In genomic region chr16:82603784-82604411, GRCh38 we compare ENCODE assay signal across 8 cellular contexts. TPM values are rescaled to one million over a fixed set of nuclear protein-coding genes. Genes with fewer than 3 reads are reported as not detected.
DNase-seq lines count a peak whose midpoint lies in the region; ATAC-seq, FAIRE-seq and TF ChIP-seq lines count a peak whose summit lies in the region.

No MANE protein-coding gene starts in this region.

- peaks cover 8% of the 10 kb centered on the region for H3K27me3 Mint-ChIP-seq in type B pancreatic cell
- peaks cover 0 to 16% (median 7%) of the 10 kb centered on the region in 5 donors for H3K27me3 Mint-ChIP-seq in naive thymus-derived CD4-positive, alpha-beta T cell

- no peaks in the 10 kb centered on the region for H4K20me1 ChIP-seq in HCT116 (ENCODE audit: insufficient read depth)

- H3K9me3 Mint-ChIP-seq in type B pancreatic cell: peaks cover 10% of the 10 kb centered on the region
- H3K9me3 Mint-ChIP-seq in naive thymus-derived CD4-positive, alpha-beta T cell: peaks cover 0 to 18% (median 6%) of the 10 kb centered on the region in 11 donors

- peak; percentile 21; the same call in 1 of the 2 replicates for TF ChIP-seq RAD21 in HCT116 (IDR thresholded peaks at IDR 0.05; ENCODE audit: low read depth)

- H3K4me3 Mint-ChIP-seq in type B pancreatic cell: no peak overlapping the region
- H3K4me3 Mint-ChIP-seq in naive thymus-derived CD4-positive, alpha-beta T cell: no peak overlapping the region

- H3K4me2 ChIP-seq in HCT116 (ENCODE audit: low read length): no peak overlapping the region

- H3K27me3 ChIP-seq in A673 (replicated peaks; ENCODE audit: insufficient read depth, low read depth, low read length, poor library complexity): peaks cover 16% of the 10 kb centered on the region
- H3K27me3 ChIP-seq in HCT116 (ENCODE audit: insufficient read depth, low read length): 0 out of 2 replicates have a peak, but pooled peaks cover 4% of the 10 kb centered on the region
- no peaks in the 10 kb centered on the region for H3K27me3 ChIP-seq in naive thymus-derived CD4-positive, alpha-beta T cell (ENCODE audit: control insufficient read depth in 2 of 2, insufficient read depth in 2 of 2, low read length in 2 of 2)

- H3K36me3 ChIP-seq in A673 (ENCODE audit: insufficient read depth, low read length, poor library complexity, severe bottlenecking): no peaks in the 10 kb centered on the region
- no peaks in the 10 kb centered on the region for H3K36me3 ChIP-seq in HCT116 (ENCODE audit: control insufficient read depth in 1 of 2, insufficient read depth in 2 of 2, low read length in 2 of 2)
- no peaks in the 10 kb centered on the region for H3K36me3 ChIP-seq in kidney (ENCODE audit: control insufficient read depth in 1 of 2, insufficient read depth in 2 of 2, low read length in 2 of 2)
- H3K36me3 ChIP-seq in naive thymus-derived CD4-positive, alpha-beta T cell (ENCODE audit: control insufficient read depth in 2 of 3, insufficient read depth in 3 of 3, low read length in 3 of 3): no peaks in the 10 kb centered on the region

- no peak for FAIRE-seq in kidney (lab: Jason Lieb, UNC)

- RAD21 ChIA-PET in HCT116 (lab: Charles Lee; ENCODE audit: low non-redundant PET in 1 of 2, low total read pairs in 2 of 2, uncharacterized antibody in 2 of 2, unreplicated experiment in 2 of 2): no interaction called here

- no peaks in the 10 kb centered on the region for H3K9me3 ChIP-seq in A673 (ENCODE audit: low read depth, low read length, poor library complexity, severe bottlenecking)
- no peaks in the 10 kb centered on the region; a peak in 1 of 4 replicates for H3K9me3 ChIP-seq in HCT116 (ENCODE audit: control insufficient read depth in 1 of 2, insufficient read depth in 1 of 2, low read depth in 1 of 2, low read length in 2 of 2)
- H3K9me3 ChIP-seq in kidney (ENCODE audit: control insufficient read depth in 1 of 2, low read length in 2 of 2): peaks cover 0 to 17% of the 10 kb centered on the region in 2 donors
- peaks cover 0 to 5% (median 0%) of the 10 kb centered on the region in 3 experiments for H3K9me3 ChIP-seq in naive thymus-derived CD4-positive, alpha-beta T cell (ENCODE audit: control insufficient read depth in 2 of 3, low read length in 3 of 3)

- no peak overlapping the region for H3K27ac ChIP-seq in A673 (ENCODE audit: low read depth, low read length, poor library complexity, severe bottlenecking)
- no peak overlapping the region for H3K27ac ChIP-seq in HCT116 (ENCODE audit: low read depth, low read length)
- H3K27ac ChIP-seq in kidney (ENCODE audit: low read depth in 2 of 2, low read length in 2 of 2): no peak overlapping the region
- no peak overlapping the region for H3K27ac ChIP-seq in naive thymus-derived CD4-positive, alpha-beta T cell (ENCODE audit: low read depth, low read length)

- no peak for TF ChIP-seq POLR2A in HCT116 (IDR thresholded peaks at IDR 0.05; ENCODE audit: borderline replicate concordance, extremely low read depth, insufficient read depth, insufficient read length)

- H3K4me3 ChIP-seq in A673 (ENCODE audit: low read depth, low read length, poor library complexity, severe bottlenecking) (no peak overlapping the region), HCT116 (replicated peaks in 1 of 2; ENCODE audit: low read depth in 1 of 2, low read length in 2 of 2) (no peak overlapping the region), astrocyte of the spinal cord (ENCODE audit: low read depth, low read length) (no peak overlapping the region), kidney (ENCODE audit: low read length in 2 of 2) (no peak overlapping the region)
- H3K4me3 ChIP-seq in naive thymus-derived CD4-positive, alpha-beta T cell (ENCODE audit: low read length): no peak overlapping the region

- no peaks in the 10 kb centered on the region for H3K9me2 ChIP-seq in HCT116 (ENCODE audit: insufficient read depth)

- peak; percentile 36 for DNase-seq in A673 (ENCODE audit: low spot score)
- DNase-seq in HCT116 (ENCODE audit: low read depth, low spot score): peak; percentile 13
- peak; percentile 61 for DNase-seq in astrocyte of the spinal cord (ENCODE audit: low read depth, low spot score)
- no peak for DNase-seq in kidney
- no peak for DNase-seq in type B pancreatic cell (ENCODE audit: extremely low spot score, unreplicated experiment)
- no peak for DNase-seq in naive thymus-derived CD4-positive, alpha-beta T cell
- DNase-seq in NCI-H1436 treated with DMSO at 0.1 percent for 48 hours (lab: John Stamatoyannopoulos, UW): no peak

- peaks cover 8% of the 10 kb centered on the region for H3K4me1 Mint-ChIP-seq in type B pancreatic cell (ENCODE audit: unreplicated experiment)
- H3K4me1 Mint-ChIP-seq in naive thymus-derived CD4-positive, alpha-beta T cell: no peaks in the 10 kb centered on the region

- no peaks in the 10 kb centered on the region for H3K79me2 ChIP-seq in HCT116 (ENCODE audit: insufficient read depth, low read length)

- ATAC-seq in HCT116 (peak; percentile 85), HG02678 (IDR thresholded peaks at IDR 0.05; ENCODE audit: unreplicated experiment) (no peak)
- ATAC-seq in naive thymus-derived CD4-positive, alpha-beta T cell: no peak

- CTCF ChIA-PET in A673 (lab: Charles Lee): interaction anchor here (0.8 kb wide), 1 partner anchor 12 kb away, joined by 4 read pairs; no protein-coding TSS in a partner anchor
- CTCF ChIA-PET in HCT116 (lab: Charles Lee): interaction anchor here (0.9 to 1.2 kb wide), 2 partner anchors 27 to 37 kb away, joined by 3 to 4 read pairs; no protein-coding TSS in a partner anchor
- CTCF ChIA-PET in naive thymus-derived CD4-positive, alpha-beta T cell (lab: Charles Lee): no interaction called here

- no TSS peak for BruUV-seq in A673 (replicated peaks; lab: Mats Ljungman, UMichigan)
- BruUV-seq in HCT116 (replicated peaks; lab: Mats Ljungman, UMichigan): no TSS peak

- H3K36me3 Mint-ChIP-seq in type B pancreatic cell: no peaks in the 10 kb centered on the region
- H3K36me3 Mint-ChIP-seq in naive thymus-derived CD4-positive, alpha-beta T cell: no peaks in the 10 kb centered on the region

- TF ChIP-seq CTCF in A673 (conservative IDR thresholded peaks at IDR 0.05; ENCODE audit: low read depth, low read length) (peak; percentile 51), HCT116 (IDR thresholded peaks at IDR 0.05 in 2 of 3, conservative IDR thresholded peaks at IDR 0.05 in 1 of 3; ENCODE audit: borderline replicate concordance in 1 of 3, insufficient read depth in 1 of 3, low read depth in 2 of 3, low read length in 2 of 3) (peak; percentile 19 to 54 (median 50); a peak in 5 of 6 replicates), astrocyte of the spinal cord (IDR thresholded peaks at IDR 0.05; ENCODE audit: low read depth, low read length) (peak; percentile 80), kidney (IDR thresholded peaks at IDR 0.05; ENCODE audit: borderline replicate concordance, extremely low read depth, insufficient read depth) (peak; percentile 47), type B pancreatic cell (conservative IDR thresholded peaks at IDR 0.05) (peak; percentile 77)

- no peak overlapping the region for H3K9ac ChIP-seq in HCT116 (ENCODE audit: low read length)
- H3K9ac ChIP-seq in kidney (ENCODE audit: low read length in 2 of 2): no peak overlapping the region

- no peak overlapping the region for H2AFZ ChIP-seq in HCT116 (ENCODE audit: low read depth, low read length, poor library complexity, severe bottlenecking)

- no peak overlapping the region for H3K27ac Mint-ChIP-seq in type B pancreatic cell
- no peak overlapping the region for H3K27ac Mint-ChIP-seq in naive thymus-derived CD4-positive, alpha-beta T cell

- in situ Hi-C loops in astrocyte of the spinal cord (cut with HindIII; ENCODE audit: low sequenced_read_pairs): no loop called here

- POLR2A ChIA-PET in A673 (lab: Charles Lee; ENCODE audit: low non-redundant PET) (no interaction called here), HCT116 (lab: Charles Lee) (no interaction called here)
- POLR2A ChIA-PET in naive thymus-derived CD4-positive, alpha-beta T cell (lab: Charles Lee): no interaction called here

- intact Hi-C loops in A673 (cut with micrococcal nuclease; ENCODE audit: unreplicated experiment) (no loop called here), HCT116 (cut with micrococcal nuclease) (loop anchor here (10.0 kb wide), 1 partner anchor 611 kb away; no protein-coding TSS in a partner anchor), kidney (cut with DNase I) (no loop called here)
- intact Hi-C loops in naive thymus-derived CD4-positive, alpha-beta T cell (cut with micrococcal nuclease): no loop called here

- H3K4me1 ChIP-seq in A673 (ENCODE audit: insufficient read depth, low read length, poor library complexity, severe bottlenecking): no peaks in the 10 kb centered on the region
- H3K4me1 ChIP-seq in HCT116 (ENCODE audit: control insufficient read depth in 1 of 2, insufficient read depth in 2 of 2, low read length in 2 of 2): no peaks in the 10 kb centered on the region
- H3K4me1 ChIP-seq in kidney (ENCODE audit: control insufficient read depth in 1 of 2, insufficient read depth in 1 of 2, low read depth in 1 of 2, low read length in 2 of 2): no peaks in the 10 kb centered on the region
- H3K4me1 ChIP-seq in naive thymus-derived CD4-positive, alpha-beta T cell (ENCODE audit: control insufficient read depth in 2 of 2, insufficient read depth in 2 of 2, low read length in 2 of 2): no peaks in the 10 kb centered on the region

TF ChIP-seq in HCT116, 20 proteins besides CTCF, POLR2A, EP300 and RAD21 (continues in another document):
- TF ChIP-seq ELF1 (IDR thresholded peaks at IDR 0.05; ENCODE audit: borderline replicate concordance, low read depth): no peak
- no peak for TF ChIP-seq CBX3 (IDR thresholded peaks at IDR 0.05; ENCODE audit: low read depth)
- TF ChIP-seq ZNF274 (IDR thresholded peaks at IDR 0.05; ENCODE audit: low read depth, low read length): no peak
- no peak for TF ChIP-seq SP1 (IDR thresholded peaks at IDR 0.05; ENCODE audit: low read depth)

RNA-seq across cellular contexts. Expression of gene CDH13, which starts 22.9 kb away (rescaled TPM):
- total RNA-seq in A673 (2021): 1.3 and 2.1 TPM in 2 replicates
- total RNA-seq in HCT116 (2021; ENCODE audit: unreplicated experiment): not detected
- not detected in 2 replicates for polyA plus RNA-seq in HCT116 (2012)
- 13.8 TPM for total RNA-seq in kidney
- 4.8 TPM for polyA plus RNA-seq in kidney (ENCODE audit: insufficient read depth, low read depth, low replicate concordance)
- 3.1 and 46.4 TPM in 2 replicates for total RNA-seq in type B pancreatic cell (ENCODE audit: low replicate concordance)
- total RNA-seq in naive thymus-derived CD4-positive, alpha-beta T cell: not detected
- not detected for polyA plus RNA-seq in naive thymus-derived CD4-positive, alpha-beta T cell

Comparison
In these comparisons a context has a peak if more than half of its experiments do, and no peak if none do; other contexts are left out.
1. DNase-seq: peak in A673 (single experiment), HCT116 (single experiment) and astrocyte of the spinal cord (single experiment); none in kidney (single experiment), type B pancreatic cell (single experiment), naive thymus-derived CD4-positive, alpha-beta T cell (0 of 9) and NCI-H1436 treated with DMSO at 0.1 percent for 48 hours (single experiment).
2. Peak in every context shown above with its lines, with median percentiles within 50 percentile points of each other: CTCF ChIP-seq.